In genomic region chr3:69541059-69541471, GRCh38 we compare ENCODE assay signal across 12 cellular contexts.
DNase-seq lines count a peak whose midpoint lies in the region; ATAC-seq and TF ChIP-seq lines count a peak whose summit lies in the region.
"Had no signal": no experiment of that assay in that cellular context is flagged by ENCODE, and none has a peak within 500 bp of the region (broad histone marks: within the 10 kb centered on the region; RNA-seq: fewer than 3 reads in every experiment).

No MANE protein-coding gene starts in this region.

- H3K27ac Mint-ChIP-seq in Calu3 (ENCODE audit: unreplicated experiment) (no peak overlapping the region), osteocyte (ENCODE audit: unreplicated experiment) (no peak overlapping the region)
- H3K27ac Mint-ChIP-seq: activated T-cell treated with anti-CD3 and anti-CD28 coated beads, Interleukin-2, amount 50 U/mL, for 24 hours; stimulated activated naive CD8-positive, alpha-beta T cell treated with anti-CD3 and anti-CD28 coated beads, Interleukin-15, Interleukin-2, amounts not matched to agents 100 ng/mL and 50 ng/mL, for 24 hours had no signal

- no peak overlapping the region for H2AFZ ChIP-seq in osteoblast (ENCODE audit: low read length)

- H3K4me1 Mint-ChIP-seq in Calu3 (ENCODE audit: low read depth, unreplicated experiment): peaks cover 12% of the 10 kb centered on the region
- peaks cover 17% of the 10 kb centered on the region for H3K4me1 Mint-ChIP-seq in osteocyte (ENCODE audit: unreplicated experiment)

- peak in 1 of 2 donors; percentile 22 for ATAC-seq in left cardiac atrium
- ATAC-seq in HG02678 (IDR thresholded peaks at IDR 0.05; ENCODE audit: unreplicated experiment): no peak
- ATAC-seq in HG02759 (IDR thresholded peaks at IDR 0.05; ENCODE audit: unreplicated experiment): no peak

- BruUV-seq in Calu3 (replicated peaks; lab: Mats Ljungman, UMichigan): no TSS peak

- H3K27me3 Mint-ChIP-seq in Calu3 (ENCODE audit: unreplicated experiment) (peaks cover 52% of the 10 kb centered on the region), osteocyte (ENCODE audit: unreplicated experiment) (peaks cover 61% of the 10 kb centered on the region)

- H3K9ac ChIP-seq in SK-N-MC (ENCODE audit: insufficient read length): no peak overlapping the region

- DNase-seq in Calu3 (peak; percentile 7), SK-N-MC (ENCODE audit: low read depth, low spot score) (no peak), left cardiac atrium (peak; percentile 33), osteocyte (ENCODE audit: extremely low spot score, unreplicated experiment) (no peak), osteoblast (ENCODE audit: insufficient read length, low spot score, missing footprints) (no peak), NCI-H345 (lab: John Stamatoyannopoulos, UW) (no peak)
- DNase-seq: activated T-cell treated with anti-CD3 and anti-CD28 coated beads, Interleukin-2, amount 50 U/mL, for 24 hours; NCI-H187; small intestine had no signal

- no peak overlapping the region for H3K4me2 ChIP-seq in osteoblast (ENCODE audit: insufficient read depth, low read length)

- peaks cover 18% of the 10 kb centered on the region for H3K27me3 ChIP-seq in osteoblast (ENCODE audit: insufficient read depth, low read length)

- intact Hi-C loops in Calu3 (cut with micrococcal nuclease; ENCODE audit: unreplicated experiment) (loop anchor here (10.0 kb wide), 1 partner anchor 124 kb away; no protein-coding TSS in a partner anchor), left cardiac atrium (cut with DNase I) (no loop called here)

- H3K36me3 ChIP-seq in SK-N-MC (ENCODE audit: insufficient read depth, low read length) (no peaks in the 10 kb centered on the region), osteoblast (ENCODE audit: insufficient read depth, low read length) (no peaks in the 10 kb centered on the region)

- H3K4me3 Mint-ChIP-seq in Calu3 (ENCODE audit: low read depth, unreplicated experiment) (peak overlapping the region; percentile 60), osteocyte (ENCODE audit: unreplicated experiment) (peak overlapping the region; percentile 59)
- H3K4me3 Mint-ChIP-seq: activated T-cell treated with anti-CD3 and anti-CD28 coated beads, Interleukin-2, amount 50 U/mL, for 24 hours; stimulated activated naive CD8-positive, alpha-beta T cell treated with anti-CD3 and anti-CD28 coated beads, Interleukin-15, Interleukin-2, amounts not matched to agents 100 ng/mL and 50 ng/mL, for 24 hours had no signal

- H3K36me3 Mint-ChIP-seq in Calu3 (ENCODE audit: insufficient read depth, unreplicated experiment) (no peaks in the 10 kb centered on the region), osteocyte (ENCODE audit: unreplicated experiment) (no peaks in the 10 kb centered on the region)

- H3K9me3 ChIP-seq in SK-N-MC (ENCODE audit: low read depth, low read length): no peaks in the 10 kb centered on the region
- no peaks in the 10 kb centered on the region for H3K9me3 ChIP-seq in osteoblast (ENCODE audit: low read depth, low read length)

- H4K20me1 ChIP-seq in osteoblast (ENCODE audit: insufficient read depth, low read length): no peaks in the 10 kb centered on the region

- H3K79me2 ChIP-seq in osteoblast (ENCODE audit: insufficient read depth, low read length): no peaks in the 10 kb centered on the region

- CTCF ChIA-PET in Calu3 (lab: Charles Lee): interaction anchor here (0.7 kb wide), 1 partner anchor 17 kb away, joined by 3 read pairs; no protein-coding TSS in a partner anchor

- no peak for TF ChIP-seq CTCF in Calu3 (IDR thresholded peaks at IDR 0.05; ENCODE audit: unreplicated experiment)
- no peak for TF ChIP-seq CTCF in osteocyte (IDR thresholded peaks at IDR 0.05)
- TF ChIP-seq CTCF in osteoblast (IDR thresholded peaks at IDR 0.05; ENCODE audit: extremely low read depth, low read depth, low read length): no peak

- no peaks in the 10 kb centered on the region for H3K4me1 ChIP-seq in osteoblast (ENCODE audit: insufficient read depth, low read length)

- H3K27ac ChIP-seq in SK-N-MC (no peak overlapping the region), osteoblast (ENCODE audit: low read depth, low read length) (no peak overlapping the region)

- peak overlapping the region; percentile 33 for H3K4me3 ChIP-seq in SK-N-MC
- no peak overlapping the region for H3K4me3 ChIP-seq in osteoblast (ENCODE audit: insufficient read depth, low read length)

- H3K9me3 Mint-ChIP-seq in Calu3 (ENCODE audit: low read depth, unreplicated experiment): no peaks in the 10 kb centered on the region
- no peaks in the 10 kb centered on the region for H3K9me3 Mint-ChIP-seq in osteocyte (ENCODE audit: unreplicated experiment)
- H3K9me3 Mint-ChIP-seq: activated T-cell treated with anti-CD3 and anti-CD28 coated beads, Interleukin-2, amount 50 U/mL, for 24 hours; stimulated activated naive CD8-positive, alpha-beta T cell treated with anti-CD3 and anti-CD28 coated beads, Interleukin-15, Interleukin-2, amounts not matched to agents 100 ng/mL and 50 ng/mL, for 24 hours had no signal

Comparison
In these comparisons a context has a peak if more than half of its experiments do, and no peak if none do; other contexts are left out.
1. DNase-seq: peak in Calu3 (single experiment) and left cardiac atrium (single experiment); none in SK-N-MC (single experiment), osteocyte (single experiment), osteoblast (single experiment) and NCI-H345 (single experiment).